23 cellular contexts compared by ENCODE assay signal in genomic region chr10:127734753-127735152, GRCh38. TPM values are rescaled to one million over a fixed set of nuclear protein-coding genes. Genes with fewer than 3 reads are reported as not detected.
DNase-seq lines count a peak whose midpoint lies in the region; ATAC-seq and TF ChIP-seq lines count a peak whose summit lies in the region.
"Had no signal": no experiment of that assay in that cellular context is flagged by ENCODE, and none has a peak within 500 bp of the region (broad histone marks: within the 10 kb centered on the region; RNA-seq: fewer than 3 reads in every experiment).

No MANE protein-coding gene starts in this region.

- H3K9me3 ChIP-seq in HUES6 (ENCODE audit: control insufficient read depth, insufficient read depth, low read depth, low read length) = no peaks in the 10 kb centered on the region
- no peaks in the 10 kb centered on the region for H3K9me3 ChIP-seq in iPS-15b (ENCODE audit: control insufficient read depth, insufficient read depth, low read length)

- H3K4me1 Mint-ChIP-seq in neural crest cell = no peaks in the 10 kb centered on the region

- H3K9ac ChIP-seq in HUES6 (ENCODE audit: low read length) (no peak overlapping the region), iPS-15b (ENCODE audit: low read depth, low read length) (no peak overlapping the region)

- H3K4me1 ChIP-seq in HUES6 (ENCODE audit: control insufficient read depth, insufficient read depth, low read length) (peaks cover 16% of the 10 kb centered on the region), iPS-15b (ENCODE audit: control insufficient read depth, insufficient read depth, low read length) (peaks cover 3% of the 10 kb centered on the region)

- H3K9me3 Mint-ChIP-seq in neural crest cell = no peaks in the 10 kb centered on the region

- H3K4me3 ChIP-seq in HUES6 (ENCODE audit: low read depth, low read length) = peak overlapping the region; percentile 72
- H3K4me3 ChIP-seq in iPS-15b (ENCODE audit: low read depth, low read length) = peak overlapping the region; percentile 64
- H3K4me3 ChIP-seq: SK-N-MC had no signal

- H3K36me3 Mint-ChIP-seq in neural crest cell (ENCODE audit: low read depth) = peaks cover 4% of the 10 kb centered on the region

- ATAC-seq in GM21619 (IDR thresholded peaks at IDR 0.05; ENCODE audit: unreplicated experiment) (no peak), HG03159 (IDR thresholded peaks at IDR 0.05; ENCODE audit: unreplicated experiment) (no peak)

- H3K27ac Mint-ChIP-seq in neural crest cell (ENCODE audit: unreplicated experiment) = no peak overlapping the region

- no peak for TF ChIP-seq CTCF in neural crest cell (conservative IDR thresholded peaks at IDR 0.05)

- DNase-seq in ELF-1 (ENCODE audit: low read depth, low spot score) (peak; percentile 9), neural crest cell (ENCODE audit: low read depth, low spot score) (no peak), NCI-H524 (lab: John Stamatoyannopoulos, UW) (no peak), NCI-H1092 treated with DMSO at 0.1 percent for 48 hours (lab: John Stamatoyannopoulos, UW) (no peak)
- DNase-seq: Calu3, DND-41, KBM-7, NCI-H1694, NCI-H2029 treated with DMSO at 0.1 percent for 48 hours, NCI-H446 treated with DMSO at 0.1 percent for 48 hours, NCI-H774, SIG-M5 had no signal

- peaks cover 95% of the 10 kb centered on the region for H3K27me3 Mint-ChIP-seq in neural crest cell (ENCODE audit: low read depth)

- H3K36me3 ChIP-seq in HUES6 (ENCODE audit: control insufficient read depth, insufficient read depth, low read length) (no peaks in the 10 kb centered on the region), iPS-15b (ENCODE audit: control insufficient read depth, insufficient read depth, low read length) (no peaks in the 10 kb centered on the region)

- peak overlapping the region; percentile 64 for H3K4me3 Mint-ChIP-seq in neural crest cell

- no peak overlapping the region for H3K27ac ChIP-seq in HUES6 (ENCODE audit: low read depth, low read length)
- H3K27ac ChIP-seq: SK-N-MC had no signal

- peaks cover 92% of the 10 kb centered on the region for H3K27me3 ChIP-seq in HUES6 (ENCODE audit: control insufficient read depth, insufficient read depth, low read length)
- peaks cover 56% of the 10 kb centered on the region for H3K27me3 ChIP-seq in iPS-15b (ENCODE audit: control insufficient read depth, insufficient read depth, low read length)

RNA-seq across cellular contexts. Expression of gene FOXI2, which starts 2.2 kb away (rescaled TPM):
- total RNA-seq in neural crest cell = not detected in 2 replicates
- total RNA-seq: A172, Calu3, G401, H4, HT-29, LHCN-M2, MCF 10A had no signal
